ENCODE assay signal across 31 cellular contexts in the genomic region with DNA sequence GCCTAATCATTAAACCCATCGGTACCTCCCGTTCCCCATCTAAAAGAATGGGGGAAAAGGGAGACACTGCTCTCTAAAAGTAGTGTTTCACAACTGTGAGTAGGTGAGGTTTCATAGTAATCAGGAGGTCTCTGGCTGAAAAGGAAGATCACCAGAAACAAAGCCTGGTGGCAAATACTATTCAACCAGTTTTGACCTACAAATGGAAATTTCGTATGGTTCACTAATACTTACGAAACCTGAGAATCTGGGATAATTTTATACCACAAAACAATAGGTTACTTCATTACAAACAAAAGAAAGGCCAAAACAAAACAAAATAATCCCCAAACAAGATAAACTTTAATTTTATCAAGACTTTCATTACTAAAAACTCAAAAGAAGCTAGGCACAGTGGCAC. TPM values are rescaled to one million over a fixed set of nuclear protein-coding genes. Genes with fewer than 3 reads are reported as not detected.
"Had no signal": no experiment of that assay in that cellular context is flagged by ENCODE, and none has a peak within 500 bp of the region (broad histone marks: within the 10 kb centered on the region; RNA-seq: fewer than 3 reads in every experiment).

No MANE protein-coding gene starts in this region.

- H3K27ac Mint-ChIP-seq: naive thymus-derived CD8-positive, alpha-beta T cell; natural killer cell treated with Interleukin-12 subunit alpha and Interleukin-12 subunit beta and Interleukin-15 and Interleukin-18, amount 100 ng/mL, for 72 hours; nephron progenitor cell; progenitor cell of endocrine pancreas; stimulated activated effector memory CD8-positive, alpha-beta T cell treated with anti-CD3 and anti-CD28 coated beads, Interleukin-12 subunit alpha, Interleukin-12 subunit beta, amount 100 ng/mL, for 72 hours; stimulated activated naive B cell treated with anti-CD40 and anti-IgM and Interleukin-4, amounts not matched to agents 10 μg/mL and 1 μg/mL and 100 μg/mL, for 72 hours; stimulated activated naive CD8-positive, alpha-beta T cell treated with anti-CD3 and anti-CD28 coated beads, Interleukin-15, Interleukin-2, amounts not matched to agents 100 ng/mL and 50 ng/mL, for 24 hours; type B pancreatic cell had no signal

- H3K9me3 Mint-ChIP-seq: naive thymus-derived CD8-positive, alpha-beta T cell; natural killer cell treated with Interleukin-12 subunit alpha and Interleukin-12 subunit beta and Interleukin-15 and Interleukin-18, amount 100 ng/mL, for 72 hours; nephron progenitor cell; neural crest cell; stimulated activated effector memory CD8-positive, alpha-beta T cell treated with anti-CD3 and anti-CD28 coated beads, Interleukin-12 subunit alpha, Interleukin-12 subunit beta, amount 100 ng/mL, for 72 hours; stimulated activated naive B cell treated with anti-CD40 and anti-IgM and Interleukin-4, amounts not matched to agents 10 μg/mL and 1 μg/mL and 100 μg/mL, for 72 hours; stimulated activated naive CD8-positive, alpha-beta T cell treated with anti-CD3 and anti-CD28 coated beads, Interleukin-15, Interleukin-2, amounts not matched to agents 100 ng/mL and 50 ng/mL, for 24 hours; type B pancreatic cell had no signal

- H3K27ac ChIP-seq: neutrophil, ovary, parathyroid adenoma, psoas muscle, right lobe of liver, sigmoid colon, suprapubic skin, testis, tibial artery, transverse colon, upper lobe of right lung, uterus had no signal

- H3K36me3 ChIP-seq: neutrophil, ovary, right lobe of liver, suprapubic skin, transverse colon, upper lobe of right lung, uterus had no signal

- H3K4me1 Mint-ChIP-seq: stimulated activated effector memory CD8-positive, alpha-beta T cell treated with anti-CD3 and anti-CD28 coated beads, Interleukin-12 subunit alpha, Interleukin-12 subunit beta, amount 100 ng/mL, for 72 hours; stimulated activated naive B cell treated with anti-CD40 and anti-IgM and Interleukin-4, amounts not matched to agents 10 μg/mL and 1 μg/mL and 100 μg/mL, for 72 hours had no signal

- H3K9me3 ChIP-seq: neutrophil, ovary, psoas muscle, right lobe of liver, sigmoid colon, suprapubic skin, testis, tibial artery, transverse colon, upper lobe of right lung, uterus had no signal

- H3K27me3 ChIP-seq: ovary, right lobe of liver, sigmoid colon, suprapubic skin, testis, tibial artery, transverse colon, upper lobe of right lung, uterus had no signal

- H3K4me3 Mint-ChIP-seq: naive thymus-derived CD8-positive, alpha-beta T cell; natural killer cell treated with Interleukin-12 subunit alpha and Interleukin-12 subunit beta and Interleukin-15 and Interleukin-18, amount 100 ng/mL, for 72 hours; nephron progenitor cell; neural crest cell; stimulated activated effector memory CD8-positive, alpha-beta T cell treated with anti-CD3 and anti-CD28 coated beads, Interleukin-12 subunit alpha, Interleukin-12 subunit beta, amount 100 ng/mL, for 72 hours; stimulated activated naive B cell treated with anti-CD40 and anti-IgM and Interleukin-4, amounts not matched to agents 10 μg/mL and 1 μg/mL and 100 μg/mL, for 72 hours; stimulated activated naive CD8-positive, alpha-beta T cell treated with anti-CD3 and anti-CD28 coated beads, Interleukin-15, Interleukin-2, amounts not matched to agents 100 ng/mL and 50 ng/mL, for 24 hours; type B pancreatic cell had no signal

- DNase-seq: naive thymus-derived CD8-positive, alpha-beta T cell; nephron progenitor cell; nucleus accumbens; ovary; posterior cingulate gyrus; psoas muscle; right cardiac atrium; right lobe of liver; sigmoid colon; small intestine; stimulated activated CD4-positive, alpha-beta T cell treated with anti-CD3 and anti-CD28 coated beads, Interleukin-15, amount 100 ng/mL, for 24 hours; stimulated activated CD4-positive, alpha-beta T cell treated with anti-CD3 and anti-CD28 coated beads, Interleukin-2, amount 100 ng/mL, for 24 hours; stimulated activated CD4-positive, alpha-beta T cell treated with anti-CD3 and anti-CD28 coated beads, Interleukin-2, amount 100 ng/mL, for 48 hours; stimulated activated CD4-positive, alpha-beta T cell treated with anti-CD3 and anti-CD28 coated beads, Interleukin-4, amount 100 ng/mL, for 24 hours; stimulated activated naive B cell treated with anti-CD40 and anti-IgM and Interleukin-4, amounts not matched to agents 10 μg/mL and 1 μg/mL and 100 μg/mL, for 72 hours; stimulated activated naive CD4-positive, alpha-beta T cell treated with Interleukin-2 at 50 U/mL for 16 hours; substantia nigra; testis; tibial artery; transverse colon; upper lobe of right lung; uterus had no signal

- ATAC-seq: naive thymus-derived CD8-positive, alpha-beta T cell; natural killer cell treated with Interleukin-12 subunit alpha and Interleukin-12 subunit beta and Interleukin-15 and Interleukin-18, amount 100 ng/mL, for 72 hours; psoas muscle; right cardiac atrium; right lobe of liver; stimulated activated effector memory CD8-positive, alpha-beta T cell treated with anti-CD3 and anti-CD28 coated beads, Interleukin-12 subunit alpha, Interleukin-12 subunit beta, amount 100 ng/mL, for 72 hours; stimulated activated naive B cell treated with anti-CD40 and anti-IgM and Interleukin-4, amounts not matched to agents 10 μg/mL and 1 μg/mL and 100 μg/mL, for 72 hours; upper lobe of right lung had no signal

- H2AFZ ChIP-seq: parathyroid adenoma had no signal

- H3K4me1 ChIP-seq: parathyroid adenoma, psoas muscle, right lobe of liver, suprapubic skin, testis, tibial artery, transverse colon, upper lobe of right lung, uterus had no signal

- H3K4me3 ChIP-seq: ovary, psoas muscle, right lobe of liver, sigmoid colon, suprapubic skin, testis, tibial artery, transverse colon, upper lobe of right lung, uterus had no signal

- H3K27me3 Mint-ChIP-seq: naive thymus-derived CD8-positive, alpha-beta T cell; progenitor cell of endocrine pancreas; stimulated activated naive B cell treated with anti-CD40 and anti-IgM and Interleukin-4, amounts not matched to agents 10 μg/mL and 1 μg/mL and 100 μg/mL, for 72 hours; stimulated activated naive CD8-positive, alpha-beta T cell treated with anti-CD3 and anti-CD28 coated beads, Interleukin-15, Interleukin-2, amounts not matched to agents 100 ng/mL and 50 ng/mL, for 24 hours; type B pancreatic cell had no signal

- H3K36me3 Mint-ChIP-seq: natural killer cell treated with Interleukin-12 subunit alpha and Interleukin-12 subunit beta and Interleukin-15 and Interleukin-18, amount 100 ng/mL, for 72 hours; stimulated activated effector memory CD8-positive, alpha-beta T cell treated with anti-CD3 and anti-CD28 coated beads, Interleukin-12 subunit alpha, Interleukin-12 subunit beta, amount 100 ng/mL, for 72 hours; stimulated activated naive B cell treated with anti-CD40 and anti-IgM and Interleukin-4, amounts not matched to agents 10 μg/mL and 1 μg/mL and 100 μg/mL, for 72 hours had no signal

RNA-seq across cellular contexts. Expression of a gene that starts 28.4 kb away (rescaled TPM):
- polyA plus RNA-seq: naive thymus-derived CD8-positive, alpha-beta T cell had no signal
